Comparison of ENCODE assay signal across 11 cellular contexts in genomic region chr1:19640363-19641316, GRCh38. TPM values are rescaled to one million over a fixed set of nuclear protein-coding genes. Genes with fewer than 3 reads are reported as not detected.
DNase-seq lines count a peak whose midpoint lies in the region; ATAC-seq, FAIRE-seq and TF ChIP-seq lines count a peak whose summit lies in the region.
"Had no signal": no experiment of that assay in that cellular context is flagged by ENCODE, and none has a peak within 500 bp of the region (broad histone marks: within the 10 kb centered on the region; RNA-seq: fewer than 3 reads in every experiment).

No MANE protein-coding gene starts in this region.

- H3K9me3 ChIP-seq in A549 (no peaks in the 10 kb centered on the region), right lobe of liver (no peaks in the 10 kb centered on the region), right atrium auricular region (no peaks in the 10 kb centered on the region)

- ATAC-seq in A549 (peak; percentile 45 to 54; a peak in 5 of 6 replicates), right lobe of liver (peak in 3 of 4 donors; percentile 37 to 53 (median 46))
- ATAC-seq: natural killer cell treated with Interleukin-12 subunit alpha and Interleukin-12 subunit beta and Interleukin-15 and Interleukin-18, amount 100 ng/mL, for 72 hours had no signal

- in situ Hi-C loops in astrocyte of the spinal cord (cut with HindIII; ENCODE audit: low sequenced_read_pairs): loop anchor here (25.0 kb wide), 2 partner anchors 203 to 303 kb away; no protein-coding TSS in a partner anchor

- TF ChIP-seq RAD21 in A549 (conservative IDR thresholded peaks at IDR 0.05 in 1 of 2, IDR thresholded peaks at IDR 0.05 in 1 of 2) (no peak), Ishikawa (IDR thresholded peaks at IDR 0.05; ENCODE audit: low read depth) (no peak)

- H3K4me2 ChIP-seq in A549: peak overlapping the region; percentile 68

- 14% methylated on average over 8 of the region's 14 CpGs for WGBS in A549 (ENCODE audit: missing lambda C conversion rate)
- WGBS in right lobe of liver (ENCODE audit: insufficient coverage, low coverage, low lambda C conversion rate, missing lambda C conversion rate): 27% methylated on average over 6 of the region's 14 CpGs

- CTCF ChIA-PET in A549 (lab: Yijun Ruan, JAX): interaction anchor here (0.6 to 3.5 kb wide), 9 partner anchors 10 to 297 kb away, joined by 3 to 20 read pairs (median 3); no protein-coding TSS in a partner anchor

- TF ChIP-seq EP300 in A549 (IDR thresholded peaks at IDR 0.05): no peak
- TF ChIP-seq EP300 in Ishikawa (IDR thresholded peaks at IDR 0.05; ENCODE audit: borderline replicate concordance): no peak

- H3K4me3 ChIP-seq in A549 (no peak overlapping the region), astrocyte of the spinal cord (ENCODE audit: low read depth, low read length) (no peak overlapping the region), right lobe of liver (no peak overlapping the region), right atrium auricular region (no peak overlapping the region)

- intact Hi-C loops in right lobe of liver (cut with DNase I): loop anchor here in 1 of 2 donors (10.0 kb wide), 1 partner anchor 156 kb away; the partner anchor contains the start of gene CAPZB

- H3K27ac ChIP-seq in A549 (peak overlapping the region; percentile 66 to 72; a peak in 4 of 6 replicates), right lobe of liver (no peak overlapping the region), right atrium auricular region (no peak overlapping the region)

- H3K27me3 ChIP-seq in right lobe of liver (no peaks in the 10 kb centered on the region), right atrium auricular region (no peaks in the 10 kb centered on the region)

- FAIRE-seq in A549 (lab: Jason Lieb, UNC): no peak

- POLR2A ChIA-PET in A549 (lab: Yijun Ruan, JAX): no interaction called here

- TF ChIP-seq CTCF in A549 (IDR thresholded peaks at IDR 0.05): no peak
- TF ChIP-seq CTCF in astrocyte of the spinal cord (IDR thresholded peaks at IDR 0.05; ENCODE audit: low read depth, low read length): no peak
- TF ChIP-seq CTCF in right lobe of liver (IDR thresholded peaks at IDR 0.05): no peak
- no peak for TF ChIP-seq CTCF in right atrium auricular region (IDR thresholded peaks at IDR 0.05)

- no peak for TF ChIP-seq POLR2A in A549 (IDR thresholded peaks at IDR 0.05; ENCODE audit: low read length)
- TF ChIP-seq POLR2A in right lobe of liver (IDR thresholded peaks at IDR 0.05): no peak

- H3K4me1 ChIP-seq in A549 (peaks cover 51% of the 10 kb centered on the region), right lobe of liver (peaks cover 0 to 14% (median 0%) of the 10 kb centered on the region in 4 donors), right atrium auricular region (peaks cover 0 to 19% of the 10 kb centered on the region in 2 donors)

- H3K36me3 ChIP-seq in right lobe of liver (no peaks in the 10 kb centered on the region), right atrium auricular region (no peaks in the 10 kb centered on the region)

- DNase-seq in A549 (ENCODE audit: low read depth in 1 of 2, low spot score in 1 of 2) (peak; percentile 41 to 60), astrocyte of the spinal cord (ENCODE audit: low read depth, low spot score) (peak; percentile 88), right lobe of liver (no peak), OCI-M1 (lab: John Stamatoyannopoulos, UW) (no peak), right atrium auricular region (ENCODE audit: low spot score) (no peak), T-helper 2 cell (no peak)
- no peak for DNase-seq in activated CD4-positive, alpha-beta T cell treated with anti-CD3 and anti-CD28 coated beads for 48 hours
- DNase-seq: activated effector memory CD4-positive, alpha-beta T cell treated with anti-CD3 and anti-CD28 coated beads, Interleukin-2, amount 50 U/mL, for 16 hours; C1 segment of cervical spinal cord had no signal

TF ChIP-seq in A549, 52 proteins besides CTCF, POLR2A, EP300 and RAD21:
- TF ChIP-seq HOXB13 (CRISPR knock-in tag; IDR thresholded peaks at IDR 0.05; ENCODE audit: low read depth) (no peak), KDM1A (IDR thresholded peaks at IDR 0.05; ENCODE audit: low read depth) (peak; percentile 48; the same call in 1 of the 2 replicates), CHD2 (IDR thresholded peaks at IDR 0.05; ENCODE audit: low read length, partially characterized antibody) (no peak)
- TF ChIP-seq, protein P1, sequence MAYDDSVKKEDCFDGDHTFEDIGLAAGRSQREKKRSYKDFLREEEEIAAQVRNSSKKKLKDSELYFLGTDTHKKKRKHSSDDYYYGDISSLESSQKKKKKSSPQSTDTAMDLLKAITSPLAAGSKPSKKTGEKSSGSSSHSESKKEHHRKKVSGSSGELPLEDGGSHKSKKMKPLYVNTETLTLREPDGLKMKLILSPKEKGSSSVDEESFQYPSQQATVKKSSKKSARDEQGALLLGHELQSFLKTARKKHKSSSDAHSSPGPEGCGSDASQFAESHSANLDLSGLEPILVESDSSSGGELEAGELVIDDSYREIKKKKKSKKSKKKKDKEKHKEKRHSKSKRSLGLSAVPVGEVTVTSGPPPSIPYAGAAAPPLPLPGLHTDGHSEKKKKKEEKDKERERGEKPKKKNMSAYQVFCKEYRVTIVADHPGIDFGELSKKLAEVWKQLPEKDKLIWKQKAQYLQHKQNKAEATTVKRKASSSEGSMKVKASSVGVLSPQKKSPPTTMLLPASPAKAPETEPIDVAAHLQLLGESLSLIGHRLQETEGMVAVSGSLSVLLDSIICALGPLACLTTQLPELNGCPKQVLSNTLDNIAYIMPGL (CRISPR knock-in tag; IDR thresholded peaks at IDR 0.05; ENCODE audit: borderline replicate concordance): no peak

TF ChIP-seq in Ishikawa, 13 proteins besides CTCF, POLR2A, EP300 and RAD21:
- peak; percentile 75; the same call in 1 of the 2 replicates for TF ChIP-seq ZBTB7A (IDR thresholded peaks at IDR 0.05; ENCODE audit: low read depth)
- TF ChIP-seq EGR1 (IDR thresholded peaks at IDR 0.05): no peak
- no peak for TF ChIP-seq REST (IDR thresholded peaks at IDR 0.05; ENCODE audit: low read depth)
- peak; percentile 58 for TF ChIP-seq TCF12 (IDR thresholded peaks at IDR 0.05; ENCODE audit: low read depth)
- TF ChIP-seq NFIC (IDR thresholded peaks at IDR 0.05): peak; percentile 86
- TF ChIP-seq, protein P2, sequence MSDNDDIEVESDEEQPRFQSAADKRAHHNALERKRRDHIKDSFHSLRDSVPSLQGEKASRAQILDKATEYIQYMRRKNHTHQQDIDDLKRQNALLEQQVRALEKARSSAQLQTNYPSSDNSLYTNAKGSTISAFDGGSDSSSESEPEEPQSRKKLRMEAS (IDR thresholded peaks at IDR 0.05): no peak; the same call in 1 of the 2 replicates
- no peak for TF ChIP-seq CREB1 (IDR thresholded peaks at IDR 0.05; ENCODE audit: low read depth)
- no peak for TF ChIP-seq TAF1 (IDR thresholded peaks at IDR 0.05; ENCODE audit: low read depth)
- peak; percentile 66; the same call in 1 of the 2 replicates for TF ChIP-seq TEAD4 (IDR thresholded peaks at IDR 0.05)
- no peak for TF ChIP-seq CEBPB (IDR thresholded peaks at IDR 0.05)
- no peak for TF ChIP-seq YY1 (IDR thresholded peaks at IDR 0.05; ENCODE audit: low read depth)

RNA-seq across cellular contexts. Expression of gene NBL1, which starts 3.5 kb away (rescaled TPM):
- polyA plus RNA-seq in A549 (2011; rRNA removed) (19.0 and 23.0 TPM in 2 replicates), A549 (2017; fragmentation: RNase III; extraction: RNeasy Plus Mini Kit Qiagen cat#74134 plus additional on column Dnase treatment) (16.3 to 19.9 TPM (median 16.3 TPM) in 3 replicates)
- 29.4 and 38.9 TPM in 2 replicates for polyA plus RNA-seq in A549 (2012; cell fraction: cytosol; rRNA removed)
- 30.4 and 33.3 TPM in 2 replicates for polyA plus RNA-seq in A549 (2012; cell fraction: nucleus; rRNA removed)
- 24.7 and 43.2 TPM in 2 replicates for polyA minus RNA-seq in A549 (2011; rRNA and poly(A)+ RNA removed)
- total RNA-seq in right lobe of liver (1 to 10 TPM; 2.2 to 5.7 (median 3.4) TPM), right atrium auricular region (10 to 100 TPM; 19.5 to 57.2 TPM)

RNA-seq across cellular contexts. Expression of gene HTR6, which starts 24.0 kb away (rescaled TPM):
- polyA plus RNA-seq in A549 (2011; rRNA removed): 0.04 TPM in 1 of 2 replicates, not detected in the other
- 0.09 TPM in 2 replicates for polyA plus RNA-seq in A549 (2012; cell fraction: cytosol; rRNA removed)
- polyA plus RNA-seq in A549 (2012; cell fraction: nucleus; rRNA removed): 0.05 and 0.25 TPM in 2 replicates
- polyA plus RNA-seq in A549 (2017; fragmentation: RNase III; extraction: RNeasy Plus Mini Kit Qiagen cat#74134 plus additional on column Dnase treatment): 0.13 to 0.30 TPM (median 0.21 TPM) in 3 replicates
- polyA minus RNA-seq in A549 (2011; rRNA and poly(A)+ RNA removed): not detected in 2 replicates
- not detected for total RNA-seq in right lobe of liver
- not detected for total RNA-seq in right atrium auricular region
- total RNA-seq: natural killer cell treated with Interleukin-12 subunit alpha and Interleukin-12 subunit beta and Interleukin-15 and Interleukin-18, amount 100 ng/mL, for 72 hours had no signal

Comparison
In these comparisons a context has a peak if more than half of its experiments do, and no peak if none do; other contexts are left out.
1. DNase-seq: peak in A549 (2 of 2) and astrocyte of the spinal cord (single experiment); none in right lobe of liver (0 of 3), OCI-M1 (single experiment), right atrium auricular region (single experiment), activated CD4-positive, alpha-beta T cell treated with anti-CD3 and anti-CD28 coated beads for 48 hours (single experiment) and T-helper 2 cell (0 of 5).
2. H3K27ac ChIP-seq: peak in A549 (2 of 2); none in right lobe of liver (0 of 3) and right atrium auricular region (0 of 2).